In the genomic region with DNA sequence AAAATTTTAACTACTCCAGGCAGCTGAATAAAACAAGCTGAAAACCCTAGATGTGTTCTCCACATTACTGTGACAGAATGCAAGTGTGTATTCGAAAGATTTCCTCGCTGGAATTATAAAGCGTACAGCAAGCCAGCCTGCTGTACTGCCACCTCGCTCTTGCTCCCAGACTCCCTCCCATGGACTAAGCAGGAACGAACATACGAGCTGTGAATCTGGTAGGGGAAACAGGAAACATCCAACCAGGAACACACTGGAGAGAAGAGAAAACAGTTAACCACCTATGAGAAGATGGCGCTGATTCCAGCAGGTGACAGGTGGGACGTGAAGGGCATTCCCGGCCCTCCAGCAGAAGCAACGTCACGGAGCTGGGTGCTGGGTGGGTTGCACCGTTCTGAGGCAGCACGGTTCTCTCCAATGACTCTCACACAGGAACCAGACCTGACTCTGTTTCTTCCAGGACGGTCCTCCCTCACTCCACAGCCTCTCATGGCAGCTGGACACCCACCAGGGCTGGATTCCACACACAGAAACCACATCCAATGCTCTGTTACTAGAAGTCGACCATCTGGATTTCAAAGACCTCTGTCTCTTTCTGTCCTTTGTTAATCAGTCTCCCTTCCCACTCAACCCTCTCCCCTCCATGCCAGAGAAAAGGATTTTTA, we compare ENCODE assay signal across 8 cellular contexts.
DNase-seq lines count a peak whose midpoint lies in the region; ATAC-seq and TF ChIP-seq lines count a peak whose summit lies in the region.

No MANE protein-coding gene starts in this region.

- H3K36me3 Mint-ChIP-seq in T-cell = peaks cover 15% of the 10 kb centered on the region

- H3K9me3 ChIP-seq in testis = no peaks in the 10 kb centered on the region

- no peaks in the 10 kb centered on the region for H3K9me3 Mint-ChIP-seq in T-cell

- DNase-seq in DMS 273 (lab: John Stamatoyannopoulos, UW; ENCODE audit: unreplicated experiment) = peak; percentile 33
- DNase-seq in DMS 273 treated with DMSO at 0.1 percent for 48 hours (lab: John Stamatoyannopoulos, UW) = no peak
- peak; percentile 42 to 83 for DNase-seq in cerebellar nuclear complex (lab: John Stamatoyannopoulos, UW)
- no peak for DNase-seq in left lobe of liver (ENCODE audit: low spot score)
- DNase-seq in testis = peak; percentile 69
- no peak for DNase-seq in NCI-H226
- DNase-seq in T-cell = no peak

- H3K27ac Mint-ChIP-seq in T-cell = no peak overlapping the region

- H3K27ac ChIP-seq in testis = peak overlapping the region; percentile 64 to 75

- H3K27me3 Mint-ChIP-seq in T-cell = no peaks in the 10 kb centered on the region

- peak in 2 of 3 experiments; percentile 22 to 29 for TF ChIP-seq CTCF in testis (IDR thresholded peaks at IDR 0.05)

- 42 to 49% methylated on average over 13 to 15 of the region's 15 CpGs for WGBS in testis, 2 donors

- peaks cover 32% of the 10 kb centered on the region for H3K4me1 ChIP-seq in testis

- no peaks in the 10 kb centered on the region for H3K27me3 ChIP-seq in testis

- no peaks in the 10 kb centered on the region for H3K36me3 ChIP-seq in testis (ENCODE audit: low read depth, missing control alignments)

- no peak overlapping the region for H3K4me3 ChIP-seq in testis

- intact Hi-C loops in testis (cut with DNase I; ENCODE audit: low total_unique reads) = no loop called here

- H3K4me1 Mint-ChIP-seq in T-cell = peaks cover 17 to 36% (median 18%) of the 10 kb centered on the region in 3 donors

- CTCF ChIA-PET in T-cell (lab: Charles Lee) = no interaction called here

- no peak overlapping the region for H3K4me3 Mint-ChIP-seq in T-cell

- peak; percentile 63 for ATAC-seq in left lobe of liver
- ATAC-seq in HG03097 (IDR thresholded peaks at IDR 0.05; ENCODE audit: low FRiP score, unreplicated experiment) = no peak
- ATAC-seq in T-cell (replicated peaks in 1 of 4) = no peak

- POLR2A ChIA-PET in T-cell (lab: Charles Lee) = no interaction called here

- TF ChIP-seq POLR2A in testis (IDR thresholded peaks at IDR 0.05) = no peak

Comparison
In these comparisons a context has a peak if more than half of its experiments do, and no peak if none do; other contexts are left out.
1. DNase-seq: peak in DMS 273 (single experiment), cerebellar nuclear complex (2 of 2) and testis (single experiment); none in DMS 273 treated with DMSO at 0.1 percent for 48 hours (single experiment), left lobe of liver (single experiment), NCI-H226 (single experiment) and T-cell (0 of 34).